In the genomic region with DNA sequence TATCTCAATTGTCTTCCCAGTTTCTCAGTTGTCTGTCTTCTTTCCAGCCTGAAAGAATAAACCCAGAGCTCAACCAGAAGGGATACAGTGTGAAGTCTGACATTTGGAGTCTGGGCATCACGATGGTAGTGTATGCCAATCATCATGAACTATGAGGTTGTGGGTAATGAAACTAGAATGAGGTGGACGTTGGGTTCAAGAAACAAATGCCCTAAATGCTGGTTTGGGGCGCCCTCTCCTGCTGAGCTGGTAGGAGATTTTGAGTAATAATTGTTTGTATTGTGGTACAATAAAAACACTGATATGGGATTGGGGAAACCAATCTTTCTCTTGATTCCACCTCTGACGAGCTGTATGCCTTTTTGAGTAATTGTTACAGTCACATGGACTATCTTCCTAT, we compare ENCODE assay signal across 20 cellular contexts.
DNase-seq lines count a peak whose midpoint lies in the region; ATAC-seq and TF ChIP-seq lines count a peak whose summit lies in the region.
"Had no signal": no experiment of that assay in that cellular context is flagged by ENCODE, and none has a peak within 500 bp of the region (broad histone marks: within the 10 kb centered on the region; RNA-seq: fewer than 3 reads in every experiment).

No MANE protein-coding gene starts in this region.

- no TSS peak for BruUV-seq in PC-3 (replicated peaks; lab: Mats Ljungman, UMichigan)

- POLR2A ChIA-PET in BJ (lab: Charles Lee) (no interaction called here), PC-3 (lab: Charles Lee; ENCODE audit: unreplicated experiment) (interaction anchor here (0.5 kb wide), 1 partner anchor 190 kb away, joined by 11 read pairs; no protein-coding TSS in a partner anchor)

- DNase-seq in BJ (ENCODE audit: low read depth): no peak
- DNase-seq in GM23338 (ENCODE audit: low spot score): no peak
- peak; percentile 29 for DNase-seq in PC-3
- DNase-seq in foreskin keratinocyte: no peak
- DNase-seq in endothelial cell (ENCODE audit: low spot score): no peak
- DNase-seq in activated CD4-positive, CD25-positive, alpha-beta regulatory T cell (lab: John Stamatoyannopoulos, UW): no peak
- no peak for DNase-seq in cardiac septum (ENCODE audit: low spot score)
- no peak for DNase-seq in uterus
- DNase-seq: activated CD4-positive, alpha-beta T cell treated with anti-CD3 and anti-CD28 coated beads for 1 hour; activated gamma-delta T cell; amniotic stem cell; CD4-positive, CD25-positive, alpha-beta regulatory T cell; cerebellar nuclear complex; GOT3; naive thymus-derived CD4-positive, alpha-beta T cell; NCI-H1694; NCI-H526 treated with DMSO at 0.1 percent for 48 hours; stimulated activated naive CD4-positive, alpha-beta T cell had no signal

- no peak for TF ChIP-seq POLR2A in uterus (IDR thresholded peaks at IDR 0.05)

- no peak overlapping the region for H3K27ac ChIP-seq in GM23338 (ENCODE audit: low read depth)
- H3K27ac ChIP-seq in PC-3 (ENCODE audit: low read length): no peak overlapping the region
- no peak overlapping the region for H3K27ac ChIP-seq in foreskin keratinocyte
- H3K27ac ChIP-seq in uterus: no peak overlapping the region

- H3K4me1 Mint-ChIP-seq in GM23338 (no peaks in the 10 kb centered on the region), endothelial cell (ENCODE audit: unreplicated experiment) (peaks cover 32% of the 10 kb centered on the region)

- ATAC-seq in GM23338 (no peak), PC-3 (no peak), foreskin keratinocyte (no peak)
- ATAC-seq: naive thymus-derived CD4-positive, alpha-beta T cell had no signal

- H4K20me1 ChIP-seq in GM23338 (replicated peaks; ENCODE audit: insufficient read depth) (no peaks in the 10 kb centered on the region), PC-3 (ENCODE audit: low read length) (no peaks in the 10 kb centered on the region)

- H3K4me3 ChIP-seq in BJ (ENCODE audit: low read depth, low read length) (no peak overlapping the region), GM23338 (no peak overlapping the region), PC-3 (ENCODE audit: low read length) (no peak overlapping the region), uterus (no peak overlapping the region)
- H3K4me3 ChIP-seq: lung had no signal

- H3K9ac ChIP-seq in PC-3 (ENCODE audit: low read length): no peak overlapping the region

- H3K27me3 ChIP-seq in BJ (ENCODE audit: control insufficient read depth, insufficient read depth, low read length) (no peaks in the 10 kb centered on the region), GM23338 (ENCODE audit: insufficient read depth) (no peaks in the 10 kb centered on the region), PC-3 (ENCODE audit: low read length) (no peaks in the 10 kb centered on the region), foreskin keratinocyte (no peaks in the 10 kb centered on the region), uterus (no peaks in the 10 kb centered on the region)

- peaks cover 6% of the 10 kb centered on the region for H3K27me3 Mint-ChIP-seq in GM23338 (ENCODE audit: insufficient read depth, low read depth, poor library complexity)
- peaks cover 5% of the 10 kb centered on the region for H3K27me3 Mint-ChIP-seq in endothelial cell (ENCODE audit: unreplicated experiment)
- H3K27me3 Mint-ChIP-seq: CD4-positive, CD25-positive, alpha-beta regulatory T cell; naive thymus-derived CD4-positive, alpha-beta T cell; type B pancreatic cell had no signal

- intact Hi-C loops in PC-3 (cut with micrococcal nuclease) (loop anchor here (5.0 kb wide), 3 partner anchors 152 to 1027 kb away; no protein-coding TSS in a partner anchor), cardiac septum (cut with DNase I) (loop anchor here (5.0 kb wide), 2 partner anchors 1032 to 1097 kb away; no protein-coding TSS in a partner anchor), uterus (cut with DNase I; ENCODE audit: low total_unique reads) (no loop called here)

- no peaks in the 10 kb centered on the region for H3K4me1 ChIP-seq in GM23338 (ENCODE audit: insufficient read depth)
- H3K4me1 ChIP-seq in PC-3 (ENCODE audit: insufficient read depth, low read length): 0 out of 2 replicates have a peak, but pooled peaks cover 3% of the 10 kb centered on the region
- no peaks in the 10 kb centered on the region for H3K4me1 ChIP-seq in foreskin keratinocyte
- H3K4me1 ChIP-seq in uterus: no peaks in the 10 kb centered on the region

- H3K9me3 ChIP-seq in PC-3 (ENCODE audit: low read length) (no peaks in the 10 kb centered on the region), uterus (no peaks in the 10 kb centered on the region)

- H3K36me3 Mint-ChIP-seq in GM23338 (ENCODE audit: low read depth) (peaks cover 77% of the 10 kb centered on the region), endothelial cell (ENCODE audit: low read depth, unreplicated experiment) (peaks cover 16% of the 10 kb centered on the region)

- H3K4me3 Mint-ChIP-seq in GM23338 (no peak overlapping the region), endothelial cell (ENCODE audit: unreplicated experiment) (no peak overlapping the region)
- H3K4me3 Mint-ChIP-seq: CD4-positive, CD25-positive, alpha-beta regulatory T cell; naive thymus-derived CD4-positive, alpha-beta T cell; type B pancreatic cell had no signal

- H3K9me2 ChIP-seq in GM23338 (ENCODE audit: insufficient read depth) (no peaks in the 10 kb centered on the region), PC-3 (replicated peaks; ENCODE audit: low read length) (no peaks in the 10 kb centered on the region)

- no peaks in the 10 kb centered on the region for H3K36me3 ChIP-seq in BJ (ENCODE audit: control insufficient read depth, insufficient read depth, low read length)
- H3K36me3 ChIP-seq in GM23338 (ENCODE audit: insufficient read depth): peaks cover 21% of the 10 kb centered on the region
- H3K36me3 ChIP-seq in PC-3 (ENCODE audit: low read depth, low read length): no peaks in the 10 kb centered on the region
- H3K36me3 ChIP-seq in uterus: no peaks in the 10 kb centered on the region

- TF ChIP-seq CTCF in BJ (IDR thresholded peaks at IDR 0.05; ENCODE audit: insufficient read depth, low read depth, low read length) (peak; percentile 19; the same call in 1 of the 2 replicates), GM23338 (conservative IDR thresholded peaks at IDR 0.05; ENCODE audit: low read depth in 2 of 2) (peak; percentile 24 to 49; a peak in 3 of 4 replicates), PC-3 (conservative IDR thresholded peaks at IDR 0.05; ENCODE audit: low read depth, low read length) (peak; percentile 64), foreskin keratinocyte (conservative IDR thresholded peaks at IDR 0.05) (peak; percentile 37), endothelial cell (IDR thresholded peaks at IDR 0.05; ENCODE audit: unreplicated experiment) (no peak), uterus (IDR thresholded peaks at IDR 0.05) (no peak)

- H3K27ac Mint-ChIP-seq in GM23338 (no peak overlapping the region), endothelial cell (ENCODE audit: unreplicated experiment) (no peak overlapping the region)
- H3K27ac Mint-ChIP-seq: naive thymus-derived CD4-positive, alpha-beta T cell; type B pancreatic cell had no signal

- H3K79me2 ChIP-seq in GM23338 (replicated peaks; ENCODE audit: insufficient read depth): no peaks in the 10 kb centered on the region
- H3K79me2 ChIP-seq in PC-3 (ENCODE audit: low read length): no peaks in the 10 kb centered on the region

- CTCF ChIA-PET in BJ (lab: Yijun Ruan, JAX): interaction anchor here (0.6 to 10.6 kb wide), 24 partner anchors 9 to 1137 kb away, joined by 3 to 145 read pairs (median 4); partner anchors contain the start of genes ABCA5 and MAP2K6
- CTCF ChIA-PET in PC-3 (lab: Charles Lee): interaction anchor here (0.6 to 3.6 kb wide), 6 partner anchors 46 to 1105 kb away, joined by 3 to 13 read pairs (median 6); no protein-coding TSS in a partner anchor

- H2AFZ ChIP-seq in GM23338 (no peak overlapping the region), PC-3 (ENCODE audit: low read length) (no peak overlapping the region)

- H3K9me3 Mint-ChIP-seq in GM23338: peaks cover 5% of the 10 kb centered on the region
- H3K9me3 Mint-ChIP-seq in endothelial cell (ENCODE audit: unreplicated experiment): no peaks in the 10 kb centered on the region
- H3K9me3 Mint-ChIP-seq: CD4-positive, CD25-positive, alpha-beta regulatory T cell; naive thymus-derived CD4-positive, alpha-beta T cell; type B pancreatic cell had no signal

- H3F3A ChIP-seq in GM23338 (replicated peaks; ENCODE audit: low read depth): no peaks in the 10 kb centered on the region
- H3F3A ChIP-seq in PC-3 (ENCODE audit: low read length, unreplicated experiment): no peaks in the 10 kb centered on the region

- H3K4me2 ChIP-seq in GM23338: no peak overlapping the region
- no peak overlapping the region for H3K4me2 ChIP-seq in PC-3 (ENCODE audit: low read length)

TF ChIP-seq in GM23338, 12 proteins besides CTCF, POLR2A, EP300 and RAD21 (continues in another document):
- TF ChIP-seq ZNF331 (CRISPR knock-in tag; IDR thresholded peaks at IDR 0.05; ENCODE audit: low read depth) (no peak), CREB1 (CRISPR knock-in tag; IDR thresholded peaks at IDR 0.05; ENCODE audit: low read depth) (no peak), ZNF114 (CRISPR knock-in tag; IDR thresholded peaks at IDR 0.05) (no peak), STAT1 (IDR thresholded peaks at IDR 0.05; ENCODE audit: unreplicated experiment) (no peak), EZH2 (IDR thresholded peaks at IDR 0.05; ENCODE audit: low read depth, unreplicated experiment) (no peak), EZH2phosphoT487 (IDR thresholded peaks at IDR 0.05; ENCODE audit: unreplicated experiment) (no peak)
- TF ChIP-seq, protein P1, sequence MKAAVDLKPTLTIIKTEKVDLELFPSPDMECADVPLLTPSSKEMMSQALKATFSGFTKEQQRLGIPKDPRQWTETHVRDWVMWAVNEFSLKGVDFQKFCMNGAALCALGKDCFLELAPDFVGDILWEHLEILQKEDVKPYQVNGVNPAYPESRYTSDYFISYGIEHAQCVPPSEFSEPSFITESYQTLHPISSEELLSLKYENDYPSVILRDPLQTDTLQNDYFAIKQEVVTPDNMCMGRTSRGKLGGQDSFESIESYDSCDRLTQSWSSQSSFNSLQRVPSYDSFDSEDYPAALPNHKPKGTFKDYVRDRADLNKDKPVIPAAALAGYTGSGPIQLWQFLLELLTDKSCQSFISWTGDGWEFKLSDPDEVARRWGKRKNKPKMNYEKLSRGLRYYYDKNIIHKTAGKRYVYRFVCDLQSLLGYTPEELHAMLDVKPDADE (IDR thresholded peaks at IDR 0.05): no peak

Comparison
In these comparisons a context has a peak if more than half of its experiments do, and no peak if none do; other contexts are left out.
1. CTCF ChIP-seq: peak in BJ (single experiment), GM23338 (2 of 2), PC-3 (single experiment) and foreskin keratinocyte (single experiment); none in endothelial cell (single experiment) and uterus (0 of 4).